In genomic region chr10:74620626-74621025, GRCh38 we compare ENCODE assay signal across 31 cellular contexts.
"Had no signal": no experiment of that assay in that cellular context is flagged by ENCODE, and none has a peak within 500 bp of the region (broad histone marks: within the 10 kb centered on the region; RNA-seq: fewer than 3 reads in every experiment).

No MANE protein-coding gene starts in this region.

- ATAC-seq: activated CD8-positive, alpha-beta memory T cell treated with anti-CD3 and anti-CD28 coated beads, Interleukin-2, amount 10 ng/mL, durations not matched to agents 7 days and 5 days; activated CD8-positive, alpha-beta T cell treated with anti-CD3 and anti-CD28 coated beads, Interleukin-2, amount 10 ng/mL, durations not matched to agents 7 days and 5 days; activated naive CD8-positive, alpha-beta T cell treated with anti-CD3 and anti-CD28 coated beads, Interleukin-2, amount 50 U/mL, for 24 hours; activated T-cell treated with anti-CD3 and anti-CD28 coated beads, Interleukin-2, amount 50 U/mL, for 4 hours; body of pancreas had no signal

- H3K4me1 ChIP-seq: body of pancreas, breast epithelium had no signal

- FAIRE-seq: colon, TTC549 had no signal

- H3K9me3 ChIP-seq: body of pancreas had no signal

- DNase-seq: activated B cell treated with CpG ODN at 0.5 μM for 24 hours; activated CD4-positive, alpha-beta memory T cell treated with anti-CD3 and anti-CD28 coated beads for 36 hours; activated CD4-positive, alpha-beta T cell treated with anti-CD3 and anti-CD28 coated beads for 4 hours; activated CD4-positive, alpha-beta T cell treated with anti-CD3 and anti-CD28 coated beads, Interleukin-2, amount 10 ng/mL, durations not matched to agents 24 days and 14 days; activated CD4-positive, alpha-beta T cell treated with anti-CD3 and anti-CD28 coated beads, Interleukin-2, amount 50 U/mL, for 1 hour; activated CD4-positive, alpha-beta T cell treated with anti-CD3 and anti-CD28 coated beads, Interleukin-2, amount 50 U/mL, for 4 hours; activated CD4-positive, CD25-positive, alpha-beta regulatory T cell treated with anti-CD3 and anti-CD28 coated beads, Interleukin-2, amount 50 U/mL, for 72 hours; activated CD8-positive, alpha-beta memory T cell treated with anti-CD3 and anti-CD28 coated beads for 24 hours; activated CD8-positive, alpha-beta memory T cell treated with anti-CD3 and anti-CD28 coated beads, Interleukin-2, amount 10 ng/mL, durations not matched to agents 7 days and 5 days; activated CD8-positive, alpha-beta memory T cell treated with anti-CD3 and anti-CD28 coated beads, Interleukin-2, amount 50 U/mL, for 48 hours; activated CD8-positive, alpha-beta T cell treated with anti-CD3 and anti-CD28 coated beads, Interleukin-2, amount 10 ng/mL, durations not matched to agents 7 days and 5 days; activated effector memory CD4-positive, alpha-beta T cell treated with Interleukin-2 at 50 U/mL for 16 hours; activated gamma-delta T cell; activated naive CD4-positive, alpha-beta T cell treated with anti-CD3 and anti-CD28 coated beads, Interleukin-2, amount 10 ng/mL, durations not matched to agents 7 days and 5 days; activated naive CD4-positive, alpha-beta T cell treated with Interleukin-2 at 50 U/mL for 16 hours; activated naive CD8-positive, alpha-beta T cell treated with anti-CD3 and anti-CD28 coated beads, Interleukin-2, amount 10 ng/mL, durations not matched to agents 7 days and 5 days; activated naive CD8-positive, alpha-beta T cell treated with anti-CD3 and anti-CD28 coated beads, Interleukin-2, amount 50 U/mL, for 24 hours; activated T-cell treated with anti-CD3 and anti-CD28 coated beads, Interleukin-2, amount 50 U/mL, for 1 hour; activated T-cell treated with anti-CD3 and anti-CD28 coated beads, Interleukin-2, amount 50 U/mL, for 4 hours; amygdala; anterior cingulate cortex; body of pancreas; brain microvascular endothelial cell; central memory CD4-positive, alpha-beta T cell; T-helper 1 cell; T-helper 2 cell; T-helper 9 cell had no signal

- H3K36me3 ChIP-seq: brain microvascular endothelial cell, breast epithelium had no signal

- H3K27me3 ChIP-seq: body of pancreas, brain microvascular endothelial cell, breast epithelium had no signal

- H3K4me3 ChIP-seq: body of pancreas, breast epithelium had no signal

- H3K27ac ChIP-seq: body of pancreas, brain microvascular endothelial cell, breast epithelium, VCaP had no signal
